ENCODE assay signal across 18 cellular contexts in genomic region chr3:46423588-46423987, GRCh38. TPM values are rescaled to one million over a fixed set of nuclear protein-coding genes. Genes with fewer than 3 reads are reported as not detected.
DNase-seq lines count a peak whose midpoint lies in the region; ATAC-seq and TF ChIP-seq lines count a peak whose summit lies in the region.
"Had no signal": no experiment of that assay in that cellular context is flagged by ENCODE, and none has a peak within 500 bp of the region (broad histone marks: within the 10 kb centered on the region; RNA-seq: fewer than 3 reads in every experiment).

No MANE protein-coding gene starts in this region.

- peaks cover 9% of the 10 kb centered on the region for H3K27me3 Mint-ChIP-seq in nephron progenitor cell (ENCODE audit: low read depth, poor library complexity)
- H3K27me3 Mint-ChIP-seq: activated B cell treated with CpG ODN at 0.5 μM for 24 hours had no signal

- peak; percentile 9 for DNase-seq in AG10803 (ENCODE audit: low read depth)
- DNase-seq in H4 (ENCODE audit: low spot score) = peak; percentile 62
- no peak for DNase-seq in RWPE2 (ENCODE audit: low spot score)
- DNase-seq in head of caudate nucleus = peak in 33 of 42 donors; percentile 14 to 79 (median 44)
- no peak for DNase-seq in vagina (ENCODE audit: extremely low spot score in 2 of 2)
- no peak for DNase-seq in nephron progenitor cell
- DNase-seq: activated B cell treated with CpG ODN at 0.5 μM for 24 hours; BE2C; cortex of kidney; GDM1; NCI-H1048; right cardiac atrium; stimulated activated naive CD8-positive, alpha-beta T cell treated with anti-CD3 and anti-CD28 coated beads, Interleukin-15, Interleukin-2, amounts not matched to agents 100 U/mL and 50 U/mL, for 24 hours had no signal

- no peaks in the 10 kb centered on the region for H3K36me3 ChIP-seq in RWPE2 (ENCODE audit: low read depth)
- H3K36me3 ChIP-seq in vagina = no peaks in the 10 kb centered on the region
- H3K36me3 ChIP-seq: BE2C had no signal

- H3K36me3 Mint-ChIP-seq in nephron progenitor cell (ENCODE audit: low read depth) = no peaks in the 10 kb centered on the region

- peaks cover 9% of the 10 kb centered on the region for H3K4me1 ChIP-seq in RWPE2 (ENCODE audit: insufficient read depth, poor library complexity, severe bottlenecking)
- H3K4me1 ChIP-seq in vagina = no peaks in the 10 kb centered on the region
- H3K4me1 ChIP-seq: BE2C had no signal

- no peaks in the 10 kb centered on the region for H3K4me1 Mint-ChIP-seq in nephron progenitor cell
- H3K4me1 Mint-ChIP-seq: activated B cell treated with CpG ODN at 0.5 μM for 24 hours had no signal

- intact Hi-C loops in head of caudate nucleus (cut with DNase I) (no loop called here), vagina (cut with DNase I) (no loop called here)

- TF ChIP-seq CTCF in AG10803 (conservative IDR thresholded peaks at IDR 0.05; ENCODE audit: low read length) = no peak
- no peak for TF ChIP-seq CTCF in RWPE2 (IDR thresholded peaks at IDR 0.05; ENCODE audit: poor library complexity, severe bottlenecking)
- no peak for TF ChIP-seq CTCF in vagina (IDR thresholded peaks at IDR 0.05)
- TF ChIP-seq CTCF in nephron progenitor cell (IDR thresholded peaks at IDR 0.05) = no peak

- H3K27me3 ChIP-seq in RWPE2 (ENCODE audit: insufficient read depth, poor library complexity, severe bottlenecking) (no peaks in the 10 kb centered on the region), vagina (no peaks in the 10 kb centered on the region)
- H3K27me3 ChIP-seq: BE2C had no signal

- H3K27ac ChIP-seq in RWPE2 (ENCODE audit: poor library complexity, severe bottlenecking) (no peak overlapping the region), vagina (no peak overlapping the region)
- H3K27ac ChIP-seq: SK-N-MC had no signal

- no peaks in the 10 kb centered on the region for H3K9me3 ChIP-seq in RWPE2 (ENCODE audit: severe bottlenecking)
- no peaks in the 10 kb centered on the region for H3K9me3 ChIP-seq in vagina
- H3K9me3 ChIP-seq: BE2C had no signal

- no peak overlapping the region for H3K4me3 ChIP-seq in AG10803 (ENCODE audit: low read length)
- H3K4me3 ChIP-seq in RWPE2 (ENCODE audit: severe bottlenecking) = no peak overlapping the region
- H3K4me3 ChIP-seq in vagina = no peak overlapping the region
- H3K4me3 ChIP-seq: SK-N-MC had no signal

- no peaks in the 10 kb centered on the region for H3K9me3 Mint-ChIP-seq in nephron progenitor cell
- H3K9me3 Mint-ChIP-seq: activated B cell treated with CpG ODN at 0.5 μM for 24 hours had no signal

- no peak overlapping the region for H3K4me3 Mint-ChIP-seq in nephron progenitor cell
- H3K4me3 Mint-ChIP-seq: activated B cell treated with CpG ODN at 0.5 μM for 24 hours had no signal

- no peak for TF ChIP-seq POLR2A in vagina (IDR thresholded peaks at IDR 0.05)

- ATAC-seq in RWPE2 (ENCODE audit: low read depth) (peak; percentile 57; the same call in 2 of the 3 replicates), GM18861 (IDR thresholded peaks at IDR 0.05; ENCODE audit: unreplicated experiment) (no peak), HG02571 (IDR thresholded peaks at IDR 0.05; ENCODE audit: unreplicated experiment) (no peak)
- ATAC-seq: right cardiac atrium; stimulated activated naive CD8-positive, alpha-beta T cell treated with anti-CD3 and anti-CD28 coated beads, Interleukin-15, Interleukin-2, amounts not matched to agents 100 U/mL and 50 U/mL, for 24 hours had no signal

- H3K27ac Mint-ChIP-seq in nephron progenitor cell = no peak overlapping the region
- H3K27ac Mint-ChIP-seq: activated B cell treated with CpG ODN at 0.5 μM for 24 hours had no signal

RNA-seq across cellular contexts. Expression of gene CCRL2, which starts 16.5 kb away (rescaled TPM):
- 0.46 and 6.6 TPM in 2 replicates for total RNA-seq in H4 (2014; rRNA removed; shearing (Covaris generic))
- not detected for total RNA-seq in vagina
- total RNA-seq: H1 had no signal

RNA-seq across cellular contexts. Expression of gene LTF, which starts 41.1 kb away (rescaled TPM):
- not detected in 2 replicates for total RNA-seq in H4 (2014; rRNA removed; shearing (Covaris generic))
- not detected for total RNA-seq in vagina
- total RNA-seq: activated B cell treated with CpG ODN at 0.5 μM for 24 hours had no signal

RNA-seq across cellular contexts. Expression of gene CCR5, which starts 52.8 kb away (rescaled TPM):
- total RNA-seq in H4 (2014; rRNA removed; shearing (Covaris generic)) = not detected in 2 replicates
- 3.9 TPM for total RNA-seq in vagina
- total RNA-seq: fibroblast of villous mesenchyme, H1 had no signal

Comparison
In these comparisons a context has a peak if more than half of its experiments do, and no peak if none do; other contexts are left out.
1. DNase-seq: peak in AG10803 (single experiment), H4 (single experiment) and head of caudate nucleus (33 of 42); none in RWPE2 (single experiment), vagina (0 of 2) and nephron progenitor cell (single experiment).